In the genomic region with DNA sequence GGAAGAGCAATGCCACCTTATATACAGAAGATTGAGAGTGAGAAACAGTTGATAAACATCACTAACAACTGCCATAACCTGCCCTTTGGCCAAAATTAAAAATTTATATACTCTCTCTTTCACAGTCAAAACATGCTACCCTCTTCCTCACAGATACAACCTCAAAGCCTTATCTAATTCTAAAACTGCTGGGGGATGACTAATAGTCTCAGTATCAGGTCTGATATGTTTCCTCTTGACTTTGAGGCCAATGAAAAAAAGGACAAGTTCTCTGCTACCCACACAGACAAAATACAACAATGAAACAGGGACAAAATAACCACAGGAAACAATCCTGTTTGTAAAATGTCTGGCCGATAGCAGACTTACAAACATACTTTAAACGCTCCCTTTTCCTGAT, we compare ENCODE assay signal across 16 cellular contexts.
DNase-seq lines count a peak whose midpoint lies in the region; ATAC-seq and TF ChIP-seq lines count a peak whose summit lies in the region.
"Had no signal": no experiment of that assay in that cellular context is flagged by ENCODE, and none has a peak within 500 bp of the region (broad histone marks: within the 10 kb centered on the region; RNA-seq: fewer than 3 reads in every experiment).

No MANE protein-coding gene starts in this region.

- H3K4me1 ChIP-seq in breast epithelium (no peaks in the 10 kb centered on the region), prostate gland (replicated peaks) (no peaks in the 10 kb centered on the region), right cardiac atrium (ENCODE audit: control insufficient read depth, insufficient read depth, low read length) (no peaks in the 10 kb centered on the region)

- H3K9me3 ChIP-seq in breast epithelium (no peaks in the 10 kb centered on the region), prostate gland (no peaks in the 10 kb centered on the region), right cardiac atrium (ENCODE audit: control insufficient read depth, low read length) (no peaks in the 10 kb centered on the region)

- H3K36me3 ChIP-seq in breast epithelium, result no peaks in the 10 kb centered on the region
- H3K36me3 ChIP-seq in prostate gland, result no peaks in the 10 kb centered on the region

- H3K4me3 ChIP-seq in choroid plexus epithelial cell (ENCODE audit: low read depth, low read length) (no peak overlapping the region), breast epithelium (no peak overlapping the region), prostate gland (no peak overlapping the region), right cardiac atrium (ENCODE audit: low read length) (no peak overlapping the region)
- H3K4me3 ChIP-seq: SK-N-MC had no signal

- TF ChIP-seq POLR2A in breast epithelium (IDR thresholded peaks at IDR 0.05), result no peak
- TF ChIP-seq POLR2A in prostate gland (IDR thresholded peaks at IDR 0.05), result no peak

- H3K27me3 ChIP-seq in breast epithelium (no peaks in the 10 kb centered on the region), prostate gland (replicated peaks; ENCODE audit: insufficient read depth) (no peaks in the 10 kb centered on the region), right cardiac atrium (ENCODE audit: control insufficient read depth, insufficient read depth) (no peaks in the 10 kb centered on the region)

- intact Hi-C loops in breast epithelium (cut with DNase I; ENCODE audit: low total_unique reads) (no loop called here), prostate gland (cut with DNase I) (no loop called here), right cardiac atrium (cut with DNase I) (no loop called here)

- ATAC-seq in right cardiac atrium, result no peak

- TF ChIP-seq CTCF in GM10266 (IDR thresholded peaks at IDR 0.05; ENCODE audit: control insufficient read depth, insufficient read depth, low read depth, missing control alignments) (no peak), GM20000 (IDR thresholded peaks at IDR 0.05; ENCODE audit: extremely low read depth, missing control alignments) (no peak), choroid plexus epithelial cell (conservative IDR thresholded peaks at IDR 0.05; ENCODE audit: low read depth, low read length) (no peak), breast epithelium (IDR thresholded peaks at IDR 0.05) (no peak), prostate gland (IDR thresholded peaks at IDR 0.05) (no peak)

- 82% methylated on average over 2 of the region's 2 CpGs for WGBS in prostate gland
- 42% methylated on average over 2 of the region's 2 CpGs for WGBS in right cardiac atrium

- H3K27ac ChIP-seq in breast epithelium, result no peak overlapping the region
- no peak overlapping the region for H3K27ac ChIP-seq in prostate gland
- no peak overlapping the region for H3K27ac ChIP-seq in right cardiac atrium (ENCODE audit: low read length)
- H3K27ac ChIP-seq: SK-N-MC had no signal

- peak; percentile 7 for DNase-seq in GM10266 (ENCODE audit: extremely low spot score)
- peak; percentile 12 for DNase-seq in GM20000 (ENCODE audit: low spot score)
- peak; percentile 63 for DNase-seq in OCI-M1 (lab: John Stamatoyannopoulos, UW)
- peak; percentile 15 for DNase-seq in choroid plexus epithelial cell (ENCODE audit: low read depth)
- no peak for DNase-seq in breast epithelium (ENCODE audit: low spot score in 2 of 2)
- no peak for DNase-seq in DMS114 treated with DMSO at 0.1 percent for 48 hours (lab: John Stamatoyannopoulos, UW; ENCODE audit: unreplicated experiment)
- no peak for DNase-seq in prostate gland (ENCODE audit: low spot score)
- no peak for DNase-seq in right cardiac atrium
- DNase-seq: Calu3, DMS79, HCEC 1CT, NCI-H1048, NCI-H146, NCI-H2081 treated with DMSO at 0.1 percent for 48 hours, NCI-H526 treated with DMSO at 0.1 percent for 48 hours had no signal

Comparison
In these comparisons a context has a peak if more than half of its experiments do, and no peak if none do; other contexts are left out.
1. DNase-seq: peak in GM10266 (single experiment), GM20000 (single experiment), OCI-M1 (single experiment) and choroid plexus epithelial cell (single experiment); none in breast epithelium (0 of 2), DMS114 treated with DMSO at 0.1 percent for 48 hours (single experiment), prostate gland (single experiment) and right cardiac atrium (0 of 3).